In genomic region chr4:102529977-102530376, GRCh38 we compare ENCODE assay signal across 25 cellular contexts. TPM values are rescaled to one million over a fixed set of nuclear protein-coding genes. Genes with fewer than 3 reads are reported as not detected.
DNase-seq lines count a peak whose midpoint lies in the region; ATAC-seq and TF ChIP-seq lines count a peak whose summit lies in the region.
"Had no signal": no experiment of that assay in that cellular context is flagged by ENCODE, and none has a peak within 500 bp of the region (broad histone marks: within the 10 kb centered on the region; RNA-seq: fewer than 3 reads in every experiment).

No MANE protein-coding gene starts in this region.

- H3K9me3 ChIP-seq in SJCRH30 (replicated peaks) (no peaks in the 10 kb centered on the region), heart right ventricle (no peaks in the 10 kb centered on the region)
- H3K9me3 ChIP-seq: adrenal gland, esophagus squamous epithelium, heart left ventricle, suprapubic skin, upper lobe of left lung had no signal

- no peaks in the 10 kb centered on the region for H3K27me3 Mint-ChIP-seq in activated CD8-positive, alpha-beta T cell treated with anti-CD3 and anti-CD28 coated beads for 36 hours
- no peaks in the 10 kb centered on the region for H3K27me3 Mint-ChIP-seq in activated CD8-positive, alpha-beta T cell treated with anti-CD3 and anti-CD28 coated beads, Interleukin-2, amount 10 ng/mL, durations not matched to agents 7 days and 5 days (ENCODE audit: low read depth)
- H3K27me3 Mint-ChIP-seq in chondrocyte (ENCODE audit: low read depth): no peaks in the 10 kb centered on the region
- H3K27me3 Mint-ChIP-seq in osteocyte (ENCODE audit: unreplicated experiment): no peaks in the 10 kb centered on the region
- H3K27me3 Mint-ChIP-seq: naive B cell had no signal

- WGBS in heart right ventricle, 2 donors: 67 to 68% methylated on average over 1 of the region's 1 CpG

- peaks cover 84% of the 10 kb centered on the region for H3K4me1 Mint-ChIP-seq in activated CD8-positive, alpha-beta T cell treated with anti-CD3 and anti-CD28 coated beads for 36 hours (ENCODE audit: low read depth)
- peaks cover 92% of the 10 kb centered on the region for H3K4me1 Mint-ChIP-seq in activated CD8-positive, alpha-beta T cell treated with anti-CD3 and anti-CD28 coated beads, Interleukin-2, amount 10 ng/mL, durations not matched to agents 7 days and 5 days (ENCODE audit: low read depth)
- H3K4me1 Mint-ChIP-seq in chondrocyte (ENCODE audit: low read depth): peaks cover 39% of the 10 kb centered on the region
- H3K4me1 Mint-ChIP-seq in osteocyte (ENCODE audit: unreplicated experiment): peaks cover 37% of the 10 kb centered on the region

- peak overlapping the region; percentile 76 for H3K27ac Mint-ChIP-seq in activated CD8-positive, alpha-beta T cell treated with anti-CD3 and anti-CD28 coated beads for 36 hours
- no peak overlapping the region for H3K27ac Mint-ChIP-seq in activated CD8-positive, alpha-beta T cell treated with anti-CD3 and anti-CD28 coated beads, Interleukin-2, amount 10 ng/mL, durations not matched to agents 7 days and 5 days
- H3K27ac Mint-ChIP-seq in chondrocyte (ENCODE audit: unreplicated experiment) (peak overlapping the region; percentile 5), osteocyte (ENCODE audit: unreplicated experiment) (peak overlapping the region; percentile 8)
- H3K27ac Mint-ChIP-seq: stimulated activated effector memory CD8-positive, alpha-beta T cell treated with anti-CD3 and anti-CD28 coated beads, Interleukin-12 subunit alpha, Interleukin-12 subunit beta, amount 100 ng/mL, for 72 hours had no signal

- H3K9me3 Mint-ChIP-seq in activated CD8-positive, alpha-beta T cell treated with anti-CD3 and anti-CD28 coated beads for 36 hours: no peaks in the 10 kb centered on the region
- H3K9me3 Mint-ChIP-seq in activated CD8-positive, alpha-beta T cell treated with anti-CD3 and anti-CD28 coated beads, Interleukin-2, amount 10 ng/mL, durations not matched to agents 7 days and 5 days (ENCODE audit: insufficient read depth): no peaks in the 10 kb centered on the region
- H3K9me3 Mint-ChIP-seq in chondrocyte (ENCODE audit: low read depth): no peaks in the 10 kb centered on the region
- no peaks in the 10 kb centered on the region for H3K9me3 Mint-ChIP-seq in osteocyte (ENCODE audit: unreplicated experiment)
- H3K9me3 Mint-ChIP-seq: naive B cell; stimulated activated effector memory CD8-positive, alpha-beta T cell treated with anti-CD3 and anti-CD28 coated beads, Interleukin-12 subunit alpha, Interleukin-12 subunit beta, amount 100 ng/mL, for 72 hours had no signal

- intact Hi-C loops in activated CD8-positive, alpha-beta T cell treated with anti-CD3 and anti-CD28 coated beads for 36 hours (cut with micrococcal nuclease): loop anchor here (5.0 kb wide), 1 partner anchor 57 kb away; no protein-coding TSS in a partner anchor
- intact Hi-C loops in heart right ventricle (cut with DNase I): no loop called here

- peaks cover 57% of the 10 kb centered on the region for H3K36me3 Mint-ChIP-seq in activated CD8-positive, alpha-beta T cell treated with anti-CD3 and anti-CD28 coated beads for 36 hours (ENCODE audit: low read depth)
- H3K36me3 Mint-ChIP-seq in activated CD8-positive, alpha-beta T cell treated with anti-CD3 and anti-CD28 coated beads, Interleukin-2, amount 10 ng/mL, durations not matched to agents 7 days and 5 days (ENCODE audit: low read depth): peaks cover 71% of the 10 kb centered on the region
- peaks cover 11% of the 10 kb centered on the region for H3K36me3 Mint-ChIP-seq in chondrocyte (ENCODE audit: low read depth)
- peaks cover 12% of the 10 kb centered on the region for H3K36me3 Mint-ChIP-seq in osteocyte (ENCODE audit: unreplicated experiment)

- POLR2A ChIA-PET in activated CD8-positive, alpha-beta T cell treated with anti-CD3 and anti-CD28 coated beads for 36 hours (lab: Charles Lee): interaction anchor here (2.6 kb wide), 1 partner anchor 11 kb away, joined by 10 read pairs; no protein-coding TSS in a partner anchor
- POLR2A ChIA-PET in activated CD8-positive, alpha-beta T cell treated with anti-CD3 and anti-CD28 coated beads, Interleukin-2, amount 10 ng/mL, durations not matched to agents 7 days and 5 days (lab: Charles Lee): interaction anchor here (1.2 to 1.3 kb wide), 2 partner anchors 11 to 29 kb away, joined by 3 to 5 read pairs; partner anchors contain the start of gene NFKB1

- H3K27me3 ChIP-seq in SJCRH30 (no peaks in the 10 kb centered on the region), heart right ventricle (no peaks in the 10 kb centered on the region)
- H3K27me3 ChIP-seq: adrenal gland, esophagus squamous epithelium, heart left ventricle, suprapubic skin, upper lobe of left lung had no signal

- no peak for ATAC-seq in activated CD8-positive, alpha-beta T cell treated with anti-CD3 and anti-CD28 coated beads for 36 hours
- no peak for ATAC-seq in activated CD8-positive, alpha-beta T cell treated with anti-CD3 and anti-CD28 coated beads, Interleukin-2, amount 10 ng/mL, durations not matched to agents 7 days and 5 days
- no peak for ATAC-seq in heart right ventricle
- ATAC-seq: heart left ventricle; stimulated activated effector memory CD8-positive, alpha-beta T cell treated with anti-CD3 and anti-CD28 coated beads, Interleukin-12 subunit alpha, Interleukin-12 subunit beta, amount 100 ng/mL, for 72 hours had no signal

- TF ChIP-seq CTCF in activated CD8-positive, alpha-beta T cell treated with anti-CD3 and anti-CD28 coated beads for 36 hours (IDR thresholded peaks at IDR 0.05): no peak
- TF ChIP-seq CTCF in chondrocyte (IDR thresholded peaks at IDR 0.05) (no peak), osteocyte (IDR thresholded peaks at IDR 0.05) (no peak), heart right ventricle (IDR thresholded peaks at IDR 0.05) (no peak)

- peaks cover 4% of the 10 kb centered on the region; the same call in 1 of the 2 replicates for H3K36me3 ChIP-seq in SJCRH30
- peaks cover 0 to 60% (median 0%) of the 10 kb centered on the region in 9 donors for H3K36me3 ChIP-seq in heart right ventricle
- H3K36me3 ChIP-seq: adrenal gland, suprapubic skin, WERI-Rb-1 had no signal

- CTCF ChIA-PET in activated CD8-positive, alpha-beta T cell treated with anti-CD3 and anti-CD28 coated beads for 36 hours (lab: Charles Lee): interaction anchor here (1.0 to 2.1 kb wide), 3 partner anchors 15 to 30 kb away, joined by 3 to 10 read pairs (median 8); no protein-coding TSS in a partner anchor
- CTCF ChIA-PET in activated CD8-positive, alpha-beta T cell treated with anti-CD3 and anti-CD28 coated beads, Interleukin-2, amount 10 ng/mL, durations not matched to agents 7 days and 5 days (lab: Charles Lee): interaction anchor here (1.1 kb wide), 2 partner anchors 30 to 82 kb away, joined by 4 to 5 read pairs; no protein-coding TSS in a partner anchor

- no peak overlapping the region for H3K4me3 ChIP-seq in SJCRH30
- H3K4me3 ChIP-seq in heart right ventricle: no peak overlapping the region
- H3K4me3 ChIP-seq: adrenal gland, esophagus squamous epithelium, heart left ventricle, suprapubic skin, upper lobe of left lung had no signal

- H3K27ac ChIP-seq in SJCRH30: peak overlapping the region; percentile 98; the same call in 1 of the 2 replicates
- no peak overlapping the region for H3K27ac ChIP-seq in heart right ventricle
- H3K27ac ChIP-seq: adrenal gland, C4-2B, esophagus squamous epithelium, heart left ventricle, suprapubic skin, upper lobe of left lung, WERI-Rb-1 had no signal

- no peak for DNase-seq in activated CD8-positive, alpha-beta T cell treated with anti-CD3 and anti-CD28 coated beads for 36 hours
- no peak for DNase-seq in activated CD8-positive, alpha-beta T cell treated with anti-CD3 and anti-CD28 coated beads, Interleukin-2, amount 10 ng/mL, durations not matched to agents 7 days and 5 days
- DNase-seq in SJCRH30 (no peak), chondrocyte (ENCODE audit: low spot score) (no peak), osteocyte (ENCODE audit: extremely low spot score, unreplicated experiment) (no peak), heart right ventricle (no peak), middle frontal gyrus (ENCODE audit: extremely low spot score, low spot score) (no peak)
- no peak for DNase-seq in stimulated activated CD4-positive, alpha-beta T cell treated with anti-CD3 and anti-CD28 coated beads, Interleukin-12 subunit alpha, Interleukin-12 subunit beta, amount 100 ng/mL, for 4 hours
- DNase-seq: activated CD8-positive, alpha-beta memory T cell treated with anti-CD3 and anti-CD28 coated beads, Interleukin-2, amount 50 U/mL, for 4 hours; adrenal gland; dermis blood vessel endothelial cell; esophagus squamous epithelium; foreskin melanocyte; heart left ventricle; KBM-7; naive B cell; NCI-H1092 treated with DMSO at 0.1 percent for 48 hours; NCI-H187; NCI-H2171; occipital lobe; upper lobe of left lung; WERI-Rb-1 had no signal

- no peak overlapping the region for H3K4me3 Mint-ChIP-seq in activated CD8-positive, alpha-beta T cell treated with anti-CD3 and anti-CD28 coated beads for 36 hours
- H3K4me3 Mint-ChIP-seq in activated CD8-positive, alpha-beta T cell treated with anti-CD3 and anti-CD28 coated beads, Interleukin-2, amount 10 ng/mL, durations not matched to agents 7 days and 5 days: no peak overlapping the region
- H3K4me3 Mint-ChIP-seq in chondrocyte (ENCODE audit: unreplicated experiment): no peak overlapping the region
- no peak overlapping the region for H3K4me3 Mint-ChIP-seq in osteocyte (ENCODE audit: unreplicated experiment)
- H3K4me3 Mint-ChIP-seq: stimulated activated effector memory CD8-positive, alpha-beta T cell treated with anti-CD3 and anti-CD28 coated beads, Interleukin-12 subunit alpha, Interleukin-12 subunit beta, amount 100 ng/mL, for 72 hours had no signal

- H3K4me1 ChIP-seq in SJCRH30: peaks cover 58% of the 10 kb centered on the region
- H3K4me1 ChIP-seq in heart right ventricle: peaks cover 0 to 41% (median 11%) of the 10 kb centered on the region in 9 donors

RNA-seq across cellular contexts. Expression of gene NFKB1, which starts 28.8 kb away (rescaled TPM):
- 100 to 1,000 TPM; 224 to 230 TPM for total RNA-seq in activated CD8-positive, alpha-beta T cell treated with anti-CD3 and anti-CD28 coated beads for 36 hours
- 100 to 1,000 TPM; 150 to 162 TPM for total RNA-seq in activated CD8-positive, alpha-beta T cell treated with anti-CD3 and anti-CD28 coated beads, Interleukin-2, amount 10 ng/mL, durations not matched to agents 7 days and 5 days
- total RNA-seq in SJCRH30 (2014; rRNA removed; shearing (Covaris generic)): 33.6 and 34.2 TPM in 2 replicates
- total RNA-seq in chondrocyte: 21.6 to 24.4 TPM (median 22.2 TPM) in 3 replicates
- 27.9 and 28.8 TPM in 2 replicates for total RNA-seq in osteocyte
- 10 to 100 TPM; 17.0 to 30.3 (median 20.6) TPM for total RNA-seq in heart right ventricle
- polyA plus RNA-seq in heart right ventricle: 1 to 10 TPM; 4.5 to 7.9 TPM
